15 cellular contexts compared by ENCODE assay signal in genomic region chr6:157869673-157870302, GRCh38.
"Had no signal": no experiment of that assay in that cellular context is flagged by ENCODE, and none has a peak within 500 bp of the region (broad histone marks: within the 10 kb centered on the region; RNA-seq: fewer than 3 reads in every experiment).

No MANE protein-coding gene starts in this region.

- H3K27ac ChIP-seq: foreskin keratinocyte, heart left ventricle, stomach, upper lobe of left lung had no signal

- ATAC-seq: effector memory CD8-positive, alpha-beta T cell; foreskin keratinocyte; left colon had no signal

- DNase-seq: cerebellar nuclear complex; effector memory CD8-positive, alpha-beta T cell; foreskin keratinocyte; heart left ventricle; hippocampal formation; left colon; mesendoderm; naive B cell; small intestine; stimulated activated CD4-positive, alpha-beta T cell treated with anti-CD3 and anti-CD28 coated beads, Interleukin-12 subunit alpha, Interleukin-12 subunit beta, amount 100 ng/mL, for 4 hours; stimulated activated naive CD4-positive, alpha-beta T cell; stomach; substantia nigra; upper lobe of left lung had no signal

- H3K9me3 ChIP-seq: heart left ventricle, stomach, upper lobe of left lung had no signal

- FAIRE-seq: colon, small intestine had no signal

- H3K4me3 ChIP-seq: heart left ventricle, stomach, upper lobe of left lung had no signal

- H3K27me3 ChIP-seq: foreskin keratinocyte, heart left ventricle, stomach, upper lobe of left lung had no signal
